In genomic region chr6:121670511-121670910, GRCh38 we compare ENCODE assay signal across 16 cellular contexts.
DNase-seq lines count a peak whose midpoint lies in the region; TF ChIP-seq lines count a peak whose summit lies in the region.
"Had no signal": no experiment of that assay in that cellular context is flagged by ENCODE, and none has a peak within 500 bp of the region (broad histone marks: within the 10 kb centered on the region; RNA-seq: fewer than 3 reads in every experiment).

No MANE protein-coding gene starts in this region.

- no TSS peak for BruUV-seq in PC-9 (replicated peaks; lab: Mats Ljungman, UMichigan)

- H3K27me3 ChIP-seq in PC-9 (ENCODE audit: insufficient read depth, low read depth) = no peaks in the 10 kb centered on the region

- no peaks in the 10 kb centered on the region for H3K36me3 ChIP-seq in PC-9 (ENCODE audit: low read depth)

- TF ChIP-seq CTCF in fibroblast of mammary gland (conservative IDR thresholded peaks at IDR 0.05; ENCODE audit: control insufficient read depth, insufficient read depth, low read depth, low read length) (no peak), PC-9 (conservative IDR thresholded peaks at IDR 0.05) (no peak)

- H3K27ac ChIP-seq in PC-9 = no peak overlapping the region
- H3K27ac ChIP-seq: SK-N-MC had no signal

- H3K4me1 ChIP-seq in PC-9 (replicated peaks; ENCODE audit: insufficient read depth) = peaks cover 17% of the 10 kb centered on the region

- DNase-seq in HCEC 1CT (peak; percentile 54), astrocyte of the hippocampus (ENCODE audit: low read depth, low spot score) (peak; percentile 12), fibroblast of mammary gland (ENCODE audit: low read depth) (peak; percentile 53), stromal cell of bone marrow (ENCODE audit: low read depth) (peak; percentile 33), NCI-H82 treated with DMSO at 0.1 percent for 48 hours (lab: John Stamatoyannopoulos, UW; ENCODE audit: unreplicated experiment) (no peak), SHP77 treated with DMSO at 0.1 percent for 48 hours (lab: John Stamatoyannopoulos, UW) (no peak), PC-9 (no peak)
- DNase-seq: CD4-positive, CD25-positive, alpha-beta regulatory T cell; DMS53; GOT3; KG1; NCI-H1436 treated with DMSO at 0.1 percent for 48 hours; NCI-H2081; NCI-H510A; NCI-H774 had no signal

- no peaks in the 10 kb centered on the region for H3K79me2 ChIP-seq in PC-9 (ENCODE audit: low read depth)

- H3K4me3 ChIP-seq in fibroblast of mammary gland (ENCODE audit: control insufficient read depth, low read depth, low read length) (no peak overlapping the region), PC-9 (no peak overlapping the region)
- H3K4me3 ChIP-seq: SK-N-MC had no signal

- H3K4me2 ChIP-seq in PC-9 = no peak overlapping the region

- POLR2A ChIA-PET in PC-9 (lab: Charles Lee; ENCODE audit: unreplicated experiment) = no interaction called here

- H4K20me1 ChIP-seq in PC-9 (ENCODE audit: insufficient read depth) = no peaks in the 10 kb centered on the region

- intact Hi-C loops in PC-9 (cut with micrococcal nuclease; ENCODE audit: unreplicated experiment) = no loop called here

- H3K9me3 ChIP-seq in PC-9 (ENCODE audit: insufficient read depth, low read depth) = peaks cover 28% of the 10 kb centered on the region

- H3F3A ChIP-seq in PC-9 (ENCODE audit: insufficient read depth, low read depth) = no peaks in the 10 kb centered on the region

- H3K9me2 ChIP-seq in PC-9 (ENCODE audit: insufficient read depth) = no peaks in the 10 kb centered on the region

- CTCF ChIA-PET in PC-9 (lab: Charles Lee) = interaction anchor here (0.5 to 0.6 kb wide), 2 partner anchors 9 to 179 kb away, joined by 5 to 6 read pairs; no protein-coding TSS in a partner anchor

- no peak overlapping the region for H2AFZ ChIP-seq in PC-9

Comparison
In these comparisons a context has a peak if more than half of its experiments do, and no peak if none do; other contexts are left out.
1. DNase-seq: peak in HCEC 1CT (single experiment), astrocyte of the hippocampus (single experiment), fibroblast of mammary gland (single experiment) and stromal cell of bone marrow (single experiment); none in NCI-H82 treated with DMSO at 0.1 percent for 48 hours (single experiment), SHP77 treated with DMSO at 0.1 percent for 48 hours (single experiment) and PC-9 (0 of 2).